Comparison of ENCODE assay signal across 8 cellular contexts in the genomic region with DNA sequence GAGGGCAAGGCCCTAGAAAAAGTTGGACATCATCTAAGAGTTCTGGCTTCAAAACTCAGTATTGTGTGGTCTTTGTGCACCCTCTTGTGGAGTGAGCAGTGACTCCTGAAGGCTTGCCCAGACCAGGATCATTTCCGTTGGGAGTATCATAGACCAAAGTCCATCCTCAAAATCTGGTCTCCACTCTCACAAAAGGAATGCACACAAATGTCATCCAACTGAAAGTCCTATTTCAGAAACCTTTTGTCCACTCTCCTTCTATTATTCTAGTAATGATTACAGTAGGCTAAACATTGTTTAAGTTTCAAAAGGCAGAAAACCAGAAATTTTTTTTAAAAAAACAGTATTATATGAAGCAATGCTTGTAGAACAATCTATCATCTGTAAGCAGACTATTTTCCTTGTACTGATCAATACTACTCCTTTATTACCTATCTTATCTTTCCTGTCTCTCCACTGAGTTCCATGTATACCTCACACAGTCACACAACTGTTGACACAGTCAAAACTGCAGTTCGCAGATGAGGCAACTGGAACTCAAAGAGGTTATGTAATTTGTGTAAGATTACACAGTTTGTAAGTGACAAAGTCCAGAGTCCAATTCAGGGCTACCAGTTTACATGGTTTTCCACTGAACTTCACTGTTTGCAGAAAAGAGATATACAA. TPM values are rescaled to one million over a fixed set of nuclear protein-coding genes. Genes with fewer than 3 reads are reported as not detected.
DNase-seq lines count a peak whose midpoint lies in the region; ATAC-seq and TF ChIP-seq lines count a peak whose summit lies in the region.

No MANE protein-coding gene starts in this region.

- H3K4me3 ChIP-seq in right cardiac atrium (ENCODE audit: low read length): no peak overlapping the region

- H3K4me3 Mint-ChIP-seq in stimulated activated memory B cell treated with anti-CD40 and anti-IgM and Interleukin-4, amounts not matched to agents 10 μg/mL and 1 μg/mL and 100 μg/mL, for 72 hours: no peak overlapping the region

- H3K27me3 ChIP-seq in right cardiac atrium (ENCODE audit: control insufficient read depth, insufficient read depth): no peaks in the 10 kb centered on the region

- no peaks in the 10 kb centered on the region for H3K36me3 Mint-ChIP-seq in stimulated activated memory B cell treated with anti-CD40 and anti-IgM and Interleukin-4, amounts not matched to agents 10 μg/mL and 1 μg/mL and 100 μg/mL, for 72 hours

- no peaks in the 10 kb centered on the region for H3K4me1 ChIP-seq in right cardiac atrium (ENCODE audit: control insufficient read depth, insufficient read depth, low read length)

- peak; percentile 54 for DNase-seq in DMS53 treated with DMSO at 0.1 percent for 48 hours (lab: John Stamatoyannopoulos, UW; ENCODE audit: unreplicated experiment)
- peak; percentile 77 for DNase-seq in SW480 (ENCODE audit: low spot score)
- no peak for DNase-seq in right cardiac atrium
- DNase-seq in activated CD4-positive, CD25-positive, alpha-beta regulatory T cell treated with anti-CD3 and anti-CD28 coated beads, Interleukin-2, amount 50 U/mL, for 72 hours: no peak
- DNase-seq in NCI-H226: no peak

- H3K4me1 Mint-ChIP-seq in stimulated activated memory B cell treated with anti-CD40 and anti-IgM and Interleukin-4, amounts not matched to agents 10 μg/mL and 1 μg/mL and 100 μg/mL, for 72 hours: no peaks in the 10 kb centered on the region

- H3K27me3 Mint-ChIP-seq in stimulated activated memory B cell treated with anti-CD40 and anti-IgM and Interleukin-4, amounts not matched to agents 10 μg/mL and 1 μg/mL and 100 μg/mL, for 72 hours: no peaks in the 10 kb centered on the region

- intact Hi-C loops in right cardiac atrium (cut with DNase I): loop anchor here in 3 of 4 donors (2.0 to 10.0 kb wide), 4 partner anchors 229 to 503 kb away; no protein-coding TSS in a partner anchor

- TF ChIP-seq CTCF in LNCAP (IDR thresholded peaks at IDR 0.05): peak; percentile 58

- H3K9me3 ChIP-seq in right cardiac atrium (ENCODE audit: control insufficient read depth, low read length): no peaks in the 10 kb centered on the region

- 31% methylated on average over 2 of the region's 2 CpGs for WGBS in right cardiac atrium

- no peak overlapping the region for H3K27ac ChIP-seq in right cardiac atrium (ENCODE audit: low read length)

- no peak overlapping the region for H3K27ac Mint-ChIP-seq in stimulated activated memory B cell treated with anti-CD40 and anti-IgM and Interleukin-4, amounts not matched to agents 10 μg/mL and 1 μg/mL and 100 μg/mL, for 72 hours

- no peaks in the 10 kb centered on the region for H3K9me3 Mint-ChIP-seq in stimulated activated memory B cell treated with anti-CD40 and anti-IgM and Interleukin-4, amounts not matched to agents 10 μg/mL and 1 μg/mL and 100 μg/mL, for 72 hours

- ATAC-seq in right cardiac atrium (peak; percentile 55 to 70), GM19035 (IDR thresholded peaks at IDR 0.05; ENCODE audit: unreplicated experiment) (no peak)
- ATAC-seq in stimulated activated memory B cell treated with anti-CD40 and anti-IgM and Interleukin-4, amounts not matched to agents 10 μg/mL and 1 μg/mL and 100 μg/mL, for 72 hours: peak; percentile 59

RNA-seq across cellular contexts. Expression of gene COX16, which starts 41.4 kb away (rescaled TPM):
- total RNA-seq in right cardiac atrium: 10 to 100 TPM; 25.3 to 32.7 (median 28.7) TPM
- 54.9 TPM for polyA plus RNA-seq in right cardiac atrium

Comparison
In these comparisons a context has a peak if more than half of its experiments do, and no peak if none do; other contexts are left out.
1. DNase-seq: peak in DMS53 treated with DMSO at 0.1 percent for 48 hours (single experiment) and SW480 (single experiment); none in right cardiac atrium (0 of 3), activated CD4-positive, CD25-positive, alpha-beta regulatory T cell treated with anti-CD3 and anti-CD28 coated beads, Interleukin-2, amount 50 U/mL, for 72 hours (single experiment) and NCI-H226 (single experiment).